In the genomic region with DNA sequence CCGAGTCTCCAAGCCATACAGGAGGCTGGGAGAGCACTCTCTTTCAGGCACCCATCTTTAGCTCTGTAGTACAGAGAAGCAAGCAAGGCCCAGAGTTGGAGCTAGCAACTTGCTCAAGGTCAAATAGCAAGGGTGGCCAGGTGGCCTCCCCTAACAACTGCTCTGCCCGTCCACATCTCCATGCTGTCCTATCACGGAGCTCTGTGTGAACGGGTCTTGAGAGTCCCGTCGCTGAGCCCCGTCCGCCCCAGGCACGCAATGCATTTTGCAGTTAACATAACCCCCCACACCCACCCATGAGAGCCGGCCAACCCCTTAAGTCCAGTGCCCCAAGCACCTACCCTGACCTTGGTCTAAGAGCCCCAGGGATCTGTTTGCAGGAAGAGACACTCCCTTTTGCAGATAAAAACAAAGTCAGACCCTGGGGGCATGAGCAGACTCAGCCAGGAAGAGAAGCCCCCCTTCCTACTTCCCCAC, we compare ENCODE assay signal across 1 cellular context.
TF ChIP-seq lines count a peak whose summit lies in the region.

No MANE protein-coding gene starts in this region.

TF ChIP-seq in GM23338, 12 proteins besides CTCF, POLR2A, EP300 and RAD21 (continued from another document):
- TF ChIP-seq, protein P1, sequence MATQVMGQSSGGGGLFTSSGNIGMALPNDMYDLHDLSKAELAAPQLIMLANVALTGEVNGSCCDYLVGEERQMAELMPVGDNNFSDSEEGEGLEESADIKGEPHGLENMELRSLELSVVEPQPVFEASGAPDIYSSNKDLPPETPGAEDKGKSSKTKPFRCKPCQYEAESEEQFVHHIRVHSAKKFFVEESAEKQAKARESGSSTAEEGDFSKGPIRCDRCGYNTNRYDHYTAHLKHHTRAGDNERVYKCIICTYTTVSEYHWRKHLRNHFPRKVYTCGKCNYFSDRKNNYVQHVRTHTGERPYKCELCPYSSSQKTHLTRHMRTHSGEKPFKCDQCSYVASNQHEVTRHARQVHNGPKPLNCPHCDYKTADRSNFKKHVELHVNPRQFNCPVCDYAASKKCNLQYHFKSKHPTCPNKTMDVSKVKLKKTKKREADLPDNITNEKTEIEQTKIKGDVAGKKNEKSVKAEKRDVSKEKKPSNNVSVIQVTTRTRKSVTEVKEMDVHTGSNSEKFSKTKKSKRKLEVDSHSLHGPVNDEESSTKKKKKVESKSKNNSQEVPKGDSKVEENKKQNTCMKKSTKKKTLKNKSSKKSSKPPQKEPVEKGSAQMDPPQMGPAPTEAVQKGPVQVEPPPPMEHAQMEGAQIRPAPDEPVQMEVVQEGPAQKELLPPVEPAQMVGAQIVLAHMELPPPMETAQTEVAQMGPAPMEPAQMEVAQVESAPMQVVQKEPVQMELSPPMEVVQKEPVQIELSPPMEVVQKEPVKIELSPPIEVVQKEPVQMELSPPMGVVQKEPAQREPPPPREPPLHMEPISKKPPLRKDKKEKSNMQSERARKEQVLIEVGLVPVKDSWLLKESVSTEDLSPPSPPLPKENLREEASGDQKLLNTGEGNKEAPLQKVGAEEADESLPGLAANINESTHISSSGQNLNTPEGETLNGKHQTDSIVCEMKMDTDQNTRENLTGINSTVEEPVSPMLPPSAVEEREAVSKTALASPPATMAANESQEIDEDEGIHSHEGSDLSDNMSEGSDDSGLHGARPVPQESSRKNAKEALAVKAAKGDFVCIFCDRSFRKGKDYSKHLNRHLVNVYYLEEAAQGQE (IDR thresholded peaks at IDR 0.05; ENCODE audit: unreplicated experiment): no peak
- TF ChIP-seq, protein P2, sequence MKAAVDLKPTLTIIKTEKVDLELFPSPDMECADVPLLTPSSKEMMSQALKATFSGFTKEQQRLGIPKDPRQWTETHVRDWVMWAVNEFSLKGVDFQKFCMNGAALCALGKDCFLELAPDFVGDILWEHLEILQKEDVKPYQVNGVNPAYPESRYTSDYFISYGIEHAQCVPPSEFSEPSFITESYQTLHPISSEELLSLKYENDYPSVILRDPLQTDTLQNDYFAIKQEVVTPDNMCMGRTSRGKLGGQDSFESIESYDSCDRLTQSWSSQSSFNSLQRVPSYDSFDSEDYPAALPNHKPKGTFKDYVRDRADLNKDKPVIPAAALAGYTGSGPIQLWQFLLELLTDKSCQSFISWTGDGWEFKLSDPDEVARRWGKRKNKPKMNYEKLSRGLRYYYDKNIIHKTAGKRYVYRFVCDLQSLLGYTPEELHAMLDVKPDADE (IDR thresholded peaks at IDR 0.05): no peak
- TF ChIP-seq ZNF114 (CRISPR knock-in tag; IDR thresholded peaks at IDR 0.05) (no peak), EZH2phosphoT487 (IDR thresholded peaks at IDR 0.05; ENCODE audit: unreplicated experiment) (no peak), STAT1 (IDR thresholded peaks at IDR 0.05; ENCODE audit: unreplicated experiment) (no peak), POLR2AphosphoS5 (IDR thresholded peaks at IDR 0.05; ENCODE audit: low read depth) (no peak), EZH2 (IDR thresholded peaks at IDR 0.05; ENCODE audit: low read depth, unreplicated experiment) (no peak)
